2 cellular contexts compared by ENCODE assay signal in the genomic region with DNA sequence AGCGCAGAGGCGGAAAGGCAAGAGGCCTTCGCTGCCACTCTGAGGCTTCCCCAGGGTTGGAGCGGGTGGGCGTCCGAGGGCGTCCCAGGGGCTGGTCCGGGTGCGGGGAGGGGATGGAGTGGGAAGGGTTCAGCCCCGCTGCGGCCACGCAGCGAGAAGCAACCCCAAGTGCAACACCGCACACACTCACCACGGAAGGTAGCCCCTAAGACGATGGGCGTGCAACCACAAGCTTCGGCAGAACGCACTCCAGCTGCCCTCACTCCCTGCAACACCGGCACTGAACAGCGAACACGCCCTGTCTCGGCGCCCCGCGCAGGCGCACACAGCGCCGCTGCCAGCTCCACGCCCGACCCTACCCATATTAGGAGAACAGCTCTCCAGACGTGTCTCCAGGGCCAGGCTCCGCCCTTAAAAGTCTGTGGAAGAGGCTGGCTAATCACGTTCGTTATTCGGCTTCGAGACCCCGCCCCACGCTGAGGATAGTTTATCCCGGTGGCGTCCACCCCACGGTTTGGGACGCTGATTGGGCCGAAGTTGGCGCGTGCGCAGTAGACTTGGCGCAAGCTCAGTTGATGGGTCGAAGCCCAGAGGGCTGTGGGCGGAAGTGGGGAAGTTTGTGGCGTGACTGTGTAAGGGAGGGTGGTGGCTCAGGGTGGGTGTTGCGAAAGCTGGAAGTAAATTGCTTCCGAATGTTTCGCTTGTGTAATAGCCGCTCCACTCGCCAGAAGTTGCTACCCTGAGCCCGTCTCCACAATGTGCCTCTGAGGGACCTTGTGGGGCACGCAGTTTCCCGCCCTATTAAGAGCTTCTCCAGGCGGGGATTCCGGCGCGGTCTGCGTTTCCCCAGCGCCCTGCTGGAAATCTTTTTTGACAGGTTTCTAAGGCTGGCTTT.
TF ChIP-seq lines count a peak whose summit lies in the region.

A gene (minus strand): TSS at position 300 of the 895 bp plus-strand sequence. CDS start 343 bp downstream, outside the sequence.

TF ChIP-seq in HCT116, 20 proteins besides CTCF, POLR2A, EP300 and RAD21 (continued from another document):
- TF ChIP-seq TCF7L2 (IDR thresholded peaks at IDR 0.05; ENCODE audit: borderline replicate concordance, extremely low read depth, insufficient read depth, insufficient read length) (no peak), POLR2AphosphoS5 (IDR thresholded peaks at IDR 0.05; ENCODE audit: low read depth, low read length) (peak; percentile 66; the same call in 1 of the 2 replicates)

TF ChIP-seq in neural cell, 6 proteins besides CTCF, POLR2A, EP300 and RAD21 (continued from another document):
- TF ChIP-seq, protein P1, sequence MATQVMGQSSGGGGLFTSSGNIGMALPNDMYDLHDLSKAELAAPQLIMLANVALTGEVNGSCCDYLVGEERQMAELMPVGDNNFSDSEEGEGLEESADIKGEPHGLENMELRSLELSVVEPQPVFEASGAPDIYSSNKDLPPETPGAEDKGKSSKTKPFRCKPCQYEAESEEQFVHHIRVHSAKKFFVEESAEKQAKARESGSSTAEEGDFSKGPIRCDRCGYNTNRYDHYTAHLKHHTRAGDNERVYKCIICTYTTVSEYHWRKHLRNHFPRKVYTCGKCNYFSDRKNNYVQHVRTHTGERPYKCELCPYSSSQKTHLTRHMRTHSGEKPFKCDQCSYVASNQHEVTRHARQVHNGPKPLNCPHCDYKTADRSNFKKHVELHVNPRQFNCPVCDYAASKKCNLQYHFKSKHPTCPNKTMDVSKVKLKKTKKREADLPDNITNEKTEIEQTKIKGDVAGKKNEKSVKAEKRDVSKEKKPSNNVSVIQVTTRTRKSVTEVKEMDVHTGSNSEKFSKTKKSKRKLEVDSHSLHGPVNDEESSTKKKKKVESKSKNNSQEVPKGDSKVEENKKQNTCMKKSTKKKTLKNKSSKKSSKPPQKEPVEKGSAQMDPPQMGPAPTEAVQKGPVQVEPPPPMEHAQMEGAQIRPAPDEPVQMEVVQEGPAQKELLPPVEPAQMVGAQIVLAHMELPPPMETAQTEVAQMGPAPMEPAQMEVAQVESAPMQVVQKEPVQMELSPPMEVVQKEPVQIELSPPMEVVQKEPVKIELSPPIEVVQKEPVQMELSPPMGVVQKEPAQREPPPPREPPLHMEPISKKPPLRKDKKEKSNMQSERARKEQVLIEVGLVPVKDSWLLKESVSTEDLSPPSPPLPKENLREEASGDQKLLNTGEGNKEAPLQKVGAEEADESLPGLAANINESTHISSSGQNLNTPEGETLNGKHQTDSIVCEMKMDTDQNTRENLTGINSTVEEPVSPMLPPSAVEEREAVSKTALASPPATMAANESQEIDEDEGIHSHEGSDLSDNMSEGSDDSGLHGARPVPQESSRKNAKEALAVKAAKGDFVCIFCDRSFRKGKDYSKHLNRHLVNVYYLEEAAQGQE (IDR thresholded peaks at IDR 0.05; ENCODE audit: borderline replicate concordance): peak; percentile 63
